Comparison of ENCODE assay signal across 1 cellular context in genomic region chr19:2723747-2724146, GRCh38.
TF ChIP-seq lines count a peak whose summit lies in the region.

No MANE protein-coding gene starts in this region.

TF ChIP-seq in IMR-90, 13 proteins besides CTCF, POLR2A, EP300 and RAD21:
- TF ChIP-seq SMC3 (IDR thresholded peaks at IDR 0.05; ENCODE audit: low read depth, low read length) (no peak), NFE2L2 (IDR thresholded peaks at IDR 0.05; ENCODE audit: low read depth, low read length) (no peak), ELK1 (IDR thresholded peaks at IDR 0.05; ENCODE audit: borderline replicate concordance, low read depth, low read length) (no peak), CHD1 (IDR thresholded peaks at IDR 0.05; ENCODE audit: low read depth, low read length) (no peak), MAFK (IDR thresholded peaks at IDR 0.05; ENCODE audit: low read depth, low read length) (no peak), RCOR1 (IDR thresholded peaks at IDR 0.05; ENCODE audit: insufficient replicate concordance, low read length) (no peak)
